1 cellular context compared by ENCODE assay signal in genomic region chr6:32845381-32845884, GRCh38.
TF ChIP-seq lines count a peak whose summit lies in the region.

No MANE protein-coding gene starts in this region.

TF ChIP-seq in GM12878, 131 proteins besides CTCF, POLR2A, EP300 and RAD21:
- TF ChIP-seq, protein P1, sequence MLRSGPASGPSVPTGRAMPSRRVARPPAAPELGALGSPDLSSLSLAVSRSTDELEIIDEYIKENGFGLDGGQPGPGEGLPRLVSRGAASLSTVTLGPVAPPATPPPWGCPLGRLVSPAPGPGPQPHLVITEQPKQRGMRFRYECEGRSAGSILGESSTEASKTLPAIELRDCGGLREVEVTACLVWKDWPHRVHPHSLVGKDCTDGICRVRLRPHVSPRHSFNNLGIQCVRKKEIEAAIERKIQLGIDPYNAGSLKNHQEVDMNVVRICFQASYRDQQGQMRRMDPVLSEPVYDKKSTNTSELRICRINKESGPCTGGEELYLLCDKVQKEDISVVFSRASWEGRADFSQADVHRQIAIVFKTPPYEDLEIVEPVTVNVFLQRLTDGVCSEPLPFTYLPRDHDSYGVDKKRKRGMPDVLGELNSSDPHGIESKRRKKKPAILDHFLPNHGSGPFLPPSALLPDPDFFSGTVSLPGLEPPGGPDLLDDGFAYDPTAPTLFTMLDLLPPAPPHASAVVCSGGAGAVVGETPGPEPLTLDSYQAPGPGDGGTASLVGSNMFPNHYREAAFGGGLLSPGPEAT (IDR thresholded peaks at IDR 0.05; ENCODE audit: low read depth) = peak; percentile 26; the same call in 1 of the 2 replicates
- TF ChIP-seq POU2F2 (IDR thresholded peaks at IDR 0.05; ENCODE audit: borderline replicate concordance, low read depth, low read length) = 0 out of 3 replicates have a peak, but pooled peaks have one; percentile 46
- no peak for TF ChIP-seq KAT2A (conservative IDR thresholded peaks at IDR 0.05; ENCODE audit: control insufficient read depth, low read depth, low read length)
- no peak for TF ChIP-seq NR2C2 (IDR thresholded peaks at IDR 0.05; ENCODE audit: borderline replicate concordance, control insufficient read depth, insufficient read length, low read depth)
- 0 out of 2 replicates have a peak, but pooled peaks have one; percentile 28 for TF ChIP-seq CBFB (IDR thresholded peaks at IDR 0.05; ENCODE audit: low read depth)
- no peak for TF ChIP-seq ZNF24 (IDR thresholded peaks at IDR 0.05)
- TF ChIP-seq NR2C1 (IDR thresholded peaks at IDR 0.05) = no peak
- TF ChIP-seq IKZF2 (IDR thresholded peaks at IDR 0.05) = peak; percentile 54 to 62; a peak in 3 of 4 replicates
- peak; percentile 41; the same call in 1 of the 2 replicates for TF ChIP-seq PAX5 (IDR thresholded peaks at IDR 0.05; ENCODE audit: borderline replicate concordance, low read depth, low read length)
- TF ChIP-seq POLR2AphosphoS5 (IDR thresholded peaks at IDR 0.05; ENCODE audit: low read length) = peak; percentile 37
- TF ChIP-seq HDGF (IDR thresholded peaks at IDR 0.05) = peak; percentile 75; the same call in 1 of the 2 replicates
- no peak for TF ChIP-seq NR2F1 (conservative IDR thresholded peaks at IDR 0.05)
- TF ChIP-seq DPF2 (IDR thresholded peaks at IDR 0.05) = peak; percentile 55
- TF ChIP-seq ZBTB4 (CRISPR knock-in tag; IDR thresholded peaks at IDR 0.05) = no peak
- no peak for TF ChIP-seq MTA2 (IDR thresholded peaks at IDR 0.05; ENCODE audit: low read depth)
- TF ChIP-seq BACH1 (IDR thresholded peaks at IDR 0.05; ENCODE audit: borderline replicate concordance) = 0 out of 2 replicates have a peak, but pooled peaks have one; percentile 57
- peak; percentile 78 for TF ChIP-seq EED (IDR thresholded peaks at IDR 0.05; ENCODE audit: low read depth)
- TF ChIP-seq SPI1 (IDR thresholded peaks at IDR 0.05; ENCODE audit: borderline replicate concordance, insufficient read depth, low read depth, low read length) = peak; percentile 87
- no peak for TF ChIP-seq SREBF1 (IDR thresholded peaks at IDR 0.05; ENCODE audit: low read length)
- peak; percentile 36; the same call in 1 of the 2 replicates for TF ChIP-seq TCF12 (IDR thresholded peaks at IDR 0.05; ENCODE audit: low read depth, low read length)
- TF ChIP-seq ZNF687 (IDR thresholded peaks at IDR 0.05) = 0 out of 2 replicates have a peak, but pooled peaks have one; percentile 54
- TF ChIP-seq SMAD5 (IDR thresholded peaks at IDR 0.05; ENCODE audit: low read depth) = peak; percentile 41; the same call in 1 of the 2 replicates
- no peak for TF ChIP-seq FOXK2 (IDR thresholded peaks at IDR 0.05)
- peak; percentile 87 for TF ChIP-seq IKZF1 (conservative IDR thresholded peaks at IDR 0.05)
- no peak for TF ChIP-seq CREM (IDR thresholded peaks at IDR 0.05; ENCODE audit: low read depth)
- 0 out of 2 replicates have a peak, but pooled peaks have one; percentile 12 for TF ChIP-seq NBN (IDR thresholded peaks at IDR 0.05)
- TF ChIP-seq ETV6 (conservative IDR thresholded peaks at IDR 0.05 in 1 of 2, IDR thresholded peaks at IDR 0.05 in 1 of 2; ENCODE audit: borderline replicate concordance in 1 of 2, low read depth in 1 of 2) = peak in 1 of 2 experiments; percentile 42; a peak in 1 of 4 replicates
- TF ChIP-seq FOS (IDR thresholded peaks at IDR 0.05; ENCODE audit: borderline replicate concordance, extremely low read depth, insufficient read length) = no peak
- 0 out of 4 replicates have a peak, but pooled peaks of 1 of the 2 experiments have one; percentile 3 for TF ChIP-seq BHLHE40 (IDR thresholded peaks at IDR 0.05; ENCODE audit: borderline replicate concordance in 1 of 2, low read depth in 2 of 2, low read length in 1 of 2)
- TF ChIP-seq LARP7 (IDR thresholded peaks at IDR 0.05) = peak; percentile 74; the same call in 1 of the 2 replicates
- TF ChIP-seq WRNIP1 (IDR thresholded peaks at IDR 0.05; ENCODE audit: borderline replicate concordance, low read depth, low read length) = peak; percentile 78; the same call in 1 of the 2 replicates
- 0 out of 2 replicates have a peak, but pooled peaks have one; percentile 24 for TF ChIP-seq YY1 (IDR thresholded peaks at IDR 0.05; ENCODE audit: low read depth, low read length)
- TF ChIP-seq CHD1 (IDR thresholded peaks at IDR 0.05; ENCODE audit: low read depth, low read length) = 0 out of 2 replicates have a peak, but pooled peaks have one; percentile 35
- no peak for TF ChIP-seq ZNF384 (IDR thresholded peaks at IDR 0.05; ENCODE audit: borderline replicate concordance, low read depth, low read length)
- no peak for TF ChIP-seq CHD4 (IDR thresholded peaks at IDR 0.05)
- TF ChIP-seq ZBED1 (IDR thresholded peaks at IDR 0.05; ENCODE audit: borderline replicate concordance) = no peak
